Comparison of ENCODE assay signal across 25 cellular contexts in the genomic region with DNA sequence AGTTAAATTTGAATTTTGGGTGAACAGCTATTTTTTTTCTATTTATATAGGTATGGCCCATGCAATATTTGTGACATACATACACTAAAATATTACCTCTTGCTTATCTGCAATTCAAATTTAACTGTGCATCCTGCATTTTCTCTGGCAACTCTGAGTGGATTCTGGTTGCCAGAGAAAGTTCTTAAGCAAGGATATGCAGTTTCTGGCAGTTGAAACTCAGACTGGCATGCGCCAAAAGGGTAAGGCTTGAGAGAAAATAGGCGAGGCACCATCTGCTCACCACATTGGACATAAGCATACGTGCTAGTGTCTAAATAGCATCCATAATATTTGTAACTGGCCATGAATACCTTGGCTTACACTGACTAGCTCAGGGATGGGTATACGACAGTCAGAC.
"Had no signal": no experiment of that assay in that cellular context is flagged by ENCODE, and none has a peak within 500 bp of the region (broad histone marks: within the 10 kb centered on the region; RNA-seq: fewer than 3 reads in every experiment).

No MANE protein-coding gene starts in this region.

- FAIRE-seq: urothelium cell line had no signal

- DNase-seq: stimulated activated CD4-positive, alpha-beta T cell treated with anti-CD3 and anti-CD28 coated beads, Interleukin-2, amount 100 ng/mL, for 48 hours; stimulated activated CD4-positive, alpha-beta T cell treated with anti-CD3 and anti-CD28 coated beads, Interleukin-4, amount 100 ng/mL, for 1 hour; stimulated activated CD4-positive, alpha-beta T cell treated with anti-CD3 and anti-CD28 coated beads, Interleukin-4, amount 100 ng/mL, for 24 hours; stimulated activated CD4-positive, alpha-beta T cell treated with anti-CD3 and anti-CD28 coated beads, Interleukin-4, amount 100 ng/mL, for 4 hours; stimulated activated CD8-positive, alpha-beta memory T cell treated with anti-CD3 and anti-CD28 coated beads, Interleukin-4, amount 100 ng/mL, for 48 hours; stimulated activated naive B cell treated with anti-CD40 and anti-IgM and Interleukin-4, amounts not matched to agents 10 μg/mL and 1 μg/mL and 100 μg/mL, for 72 hours; stimulated activated naive CD4-positive, alpha-beta T cell; stimulated activated naive CD4-positive, alpha-beta T cell treated with Interleukin-2 at 50 U/mL for 16 hours; stimulated activated naive CD8-positive, alpha-beta T cell treated with anti-CD3 and anti-CD28 coated beads, Interleukin-15, amount 100 ng/mL, for 72 hours; stimulated activated naive CD8-positive, alpha-beta T cell treated with anti-CD3 and anti-CD28 coated beads, Interleukin-15, Interleukin-2, amounts not matched to agents 100 U/mL and 50 U/mL, for 24 hours; stomach; substantia nigra; testis; thyroid gland; tibial artery; transverse colon; trophoblast cell; upper lobe of left lung; upper lobe of right lung; uterus had no signal

- H3K36me3 ChIP-seq: stomach, suprapubic skin, thoracic aorta, thyroid gland, tibial artery, tibial nerve, transverse colon, upper lobe of left lung, upper lobe of right lung, uterus, vagina had no signal

- H3K9me3 ChIP-seq: stomach, suprapubic skin, testis, thoracic aorta, thyroid gland, tibial artery, tibial nerve, transverse colon, upper lobe of left lung, upper lobe of right lung, uterus, vagina had no signal

- H3K27me3 ChIP-seq: stomach, suprapubic skin, testis, thyroid gland, tibial artery, tibial nerve, transverse colon, upper lobe of left lung, upper lobe of right lung, uterus, vagina had no signal

- H3K27ac ChIP-seq: stomach, suprapubic skin, testis, thoracic aorta, thyroid gland, tibial artery, tibial nerve, transverse colon, upper lobe of left lung, upper lobe of right lung, uterus, vagina had no signal

- H3K4me1 ChIP-seq: stomach, suprapubic skin, testis, thyroid gland, tibial artery, tibial nerve, transverse colon, upper lobe of left lung, upper lobe of right lung, uterus, vagina had no signal

- H3K4me3 ChIP-seq: stomach, suprapubic skin, testis, thoracic aorta, thyroid gland, tibial artery, tibial nerve, transverse colon, upper lobe of left lung, upper lobe of right lung, uterus, vagina had no signal
